8 cellular contexts compared by ENCODE assay signal in genomic region chr1:15847100-15847892, GRCh38. TPM values are rescaled to one million over a fixed set of nuclear protein-coding genes. Genes with fewer than 3 reads are reported as not detected.
A peak's percentile ranks its signal among the peaks of the same experiment; 100 is the strongest.
DNase-seq lines count a peak whose midpoint lies in the region; ATAC-seq and TF ChIP-seq lines count a peak whose summit lies in the region.

TSS of gene SPEN (plus strand) at chr1:15847707. CDS start at chr1:15848068, 361 bp downstream.

- peak; percentile 65 for ATAC-seq in GM18511 (IDR thresholded peaks at IDR 0.05; ENCODE audit: unreplicated experiment)
- ATAC-seq in HG03025 (IDR thresholded peaks at IDR 0.05; ENCODE audit: low FRiP score, unreplicated experiment): peak; percentile 65
- ATAC-seq in aorta (ENCODE audit: low FRiP score): peak; percentile 95

- in situ Hi-C loops in astrocyte of the cerebellum (cut with HindIII; ENCODE audit: low sequenced_read_pairs): no loop called here

- 0% methylated on average over 54 to 86 of the region's 86 CpGs for WGBS in aorta, 2 donors

- no peaks in the 10 kb centered on the region for H3K4me1 ChIP-seq in aorta (ENCODE audit: control insufficient read depth in 1 of 2, insufficient read depth in 2 of 2, low read length in 2 of 2)

- H3K27me3 ChIP-seq in aorta (ENCODE audit: control insufficient read depth in 1 of 2, insufficient read depth in 2 of 2, low read length in 1 of 2): no peaks in the 10 kb centered on the region

- H3K36me3 ChIP-seq in aorta (ENCODE audit: control insufficient read depth in 1 of 2, insufficient read depth in 2 of 2, low read length in 1 of 2): no peaks in the 10 kb centered on the region

- no peak for TF ChIP-seq CTCF in astrocyte of the cerebellum (IDR thresholded peaks at IDR 0.05; ENCODE audit: low read depth, low read length, missing control alignments)

- peak within 1 kb of the TSS; percentile 90 to 93 for H3K27ac ChIP-seq in aorta (ENCODE audit: low read depth in 1 of 2, low read length in 2 of 2)

- H3K4me3 ChIP-seq in astrocyte of the cerebellum (ENCODE audit: low read depth, low read length) (peak within 1 kb of the TSS; percentile 90), aorta (ENCODE audit: low read length in 2 of 2) (peak within 1 kb of the TSS; percentile 72 to 85)

- peak; percentile 98 to 99 for DNase-seq in NCI-H2081 (lab: John Stamatoyannopoulos, UW)
- peak; percentile 95 for DNase-seq in T-helper 9 cell
- DNase-seq in astrocyte of the cerebellum (ENCODE audit: low read depth): peak; percentile 89
- DNase-seq in hepatic stellate cell (ENCODE audit: low spot score): peak; percentile 96
- peak; percentile 87 for DNase-seq in renal cortical epithelial cell (ENCODE audit: low read depth)
- DNase-seq in aorta: peak; percentile 99

- intact Hi-C loops in aorta (cut with DNase I): loop anchor here (5.0 to 10.0 kb wide), 2 partner anchors 35 to 58 kb away; no protein-coding TSS in a partner anchor

- no peaks in the 10 kb centered on the region for H3K9me3 ChIP-seq in aorta (ENCODE audit: control insufficient read depth, low read length)

RNA-seq across cellular contexts. Expression of gene SPEN, which starts in this region (rescaled TPM):
- total RNA-seq in renal cortical epithelial cell: 18.6 and 45.6 TPM in 2 replicates
- total RNA-seq in aorta: 100 to 1,000 TPM in 1 of 2 donors, 10 to 100 TPM in 1; 76.9 to 102 TPM
- polyA plus RNA-seq in aorta: 10 to 100 TPM; 19.8 to 26.4 TPM

Comparison
In these comparisons a context has a peak if more than half of its experiments do, and no peak if none do; other contexts are left out.
1. Peak in every context shown above with its lines: DNase-seq, ATAC-seq, H3K4me3 ChIP-seq and H3K27ac ChIP-seq.